8 cellular contexts compared by ENCODE assay signal in genomic region chr12:91382081-91382543, GRCh38.
DNase-seq lines count a peak whose midpoint lies in the region; ATAC-seq lines count a peak whose summit lies in the region.

No MANE protein-coding gene starts in this region.

- H3K9me3 ChIP-seq in NT2/D1 (ENCODE audit: insufficient read depth, low read length): 0 out of 2 replicates have a peak, but pooled peaks cover 5% of the 10 kb centered on the region

- H3K27me3 ChIP-seq in NT2/D1 (ENCODE audit: insufficient read depth, insufficient read length): no peaks in the 10 kb centered on the region

- H3K9ac ChIP-seq in NT2/D1 (ENCODE audit: insufficient read length, low read depth): peak overlapping the region; percentile 23

- no peaks in the 10 kb centered on the region for H3K36me3 ChIP-seq in NT2/D1 (ENCODE audit: insufficient read depth, insufficient read length, low read length)

- peak overlapping the region; percentile 68 for H3K27ac ChIP-seq in epithelial cell of prostate

- peak; percentile 80 for ATAC-seq in GM19455 (IDR thresholded peaks at IDR 0.05; ENCODE audit: unreplicated experiment)

- DNase-seq in C1 segment of cervical spinal cord (lab: John Stamatoyannopoulos, UW) (peak; percentile 4 to 94 (median 74)), HT-29 (ENCODE audit: low spot score) (peak; percentile 90), NT2/D1 (ENCODE audit: low read depth, low spot score) (peak; percentile 88), epithelial cell of prostate (ENCODE audit: low read depth, low spot score) (no peak), mucosa of gallbladder (ENCODE audit: low spot score) (peak; percentile 87)
- DNase-seq in activated CD8-positive, alpha-beta memory T cell treated with anti-CD3 and anti-CD28 coated beads, Interleukin-2, amount 50 U/mL, for 4 hours: peak; percentile 89
- peak; percentile 79 to 89 for DNase-seq in stimulated activated CD8-positive, alpha-beta memory T cell treated with anti-CD3 and anti-CD28 coated beads, Interleukin-4, amount 100 ng/mL, for 1 hour (ENCODE audit: low read depth in 2 of 2, low spot score in 1 of 2)

- no peaks in the 10 kb centered on the region for H3K4me1 ChIP-seq in NT2/D1 (ENCODE audit: insufficient read depth, insufficient read length)

- H3K4me3 ChIP-seq in NT2/D1 (ENCODE audit: insufficient read length, low read depth): peak overlapping the region; percentile 0
